9 cellular contexts compared by ENCODE assay signal in genomic region chr2:216500572-216500971, GRCh38. TPM values are rescaled to one million over a fixed set of nuclear protein-coding genes. Genes with fewer than 3 reads are reported as not detected.
DNase-seq lines count a peak whose midpoint lies in the region; ATAC-seq and TF ChIP-seq lines count a peak whose summit lies in the region.
"Had no signal": no experiment of that assay in that cellular context is flagged by ENCODE, and none has a peak within 500 bp of the region (broad histone marks: within the 10 kb centered on the region; RNA-seq: fewer than 3 reads in every experiment).

No MANE protein-coding gene starts in this region.

- H2BK15ac ChIP-seq in mesenchymal stem cell (ENCODE audit: low read depth, poor library complexity, severe bottlenecking): no peak overlapping the region

- no peak overlapping the region for H2BK120ac ChIP-seq in mesenchymal stem cell (ENCODE audit: low read depth, low read length)

- in situ Hi-C loops in astrocyte of the spinal cord (cut with HindIII; ENCODE audit: low sequenced_read_pairs): no loop called here

- no peak for ATAC-seq in gastroesophageal sphincter
- ATAC-seq in HG02870 (IDR thresholded peaks at IDR 0.05; ENCODE audit: unreplicated experiment): no peak

- H3K14ac ChIP-seq in mesenchymal stem cell (ENCODE audit: low read length in 2 of 2): no peak overlapping the region

- no peak for TF ChIP-seq EP300 in gastroesophageal sphincter (IDR thresholded peaks at IDR 0.05)

- peak overlapping the region; percentile 100 for H3K9ac ChIP-seq in mesenchymal stem cell (ENCODE audit: low read length)

- WGBS in mesenchymal stem cell: 100% methylated on average over 1 of the region's 2 CpGs
- 86 to 90% methylated on average over 2 of the region's 2 CpGs for WGBS in gastroesophageal sphincter (ENCODE audit: low coverage in 1 of 2), 2 donors

- peaks cover 8% of the 10 kb centered on the region for H3K4me1 ChIP-seq in mesenchymal stem cell (ENCODE audit: control insufficient read depth, insufficient read depth, low read depth, low read length)
- H3K4me1 ChIP-seq in gastroesophageal sphincter: peaks cover 5 to 51% (median 12%) of the 10 kb centered on the region in 3 donors

- H3K27ac ChIP-seq in AG04450 (ENCODE audit: low read depth, low read length) (no peak overlapping the region), HL-60 (replicated peaks) (peak overlapping the region; percentile 93), mesenchymal stem cell (ENCODE audit: low read length, poor library complexity, severe bottlenecking) (no peak overlapping the region), gastroesophageal sphincter (no peak overlapping the region)

- no peak for TF ChIP-seq POLR2A in gastroesophageal sphincter (IDR thresholded peaks at IDR 0.05)

- H3K9me3 ChIP-seq in AG04450 (ENCODE audit: control insufficient read depth, insufficient read depth, low read length) (no peaks in the 10 kb centered on the region), mesenchymal stem cell (ENCODE audit: control insufficient read depth, low read length) (no peaks in the 10 kb centered on the region), gastroesophageal sphincter (no peaks in the 10 kb centered on the region)

- no peak overlapping the region for H3K4ac ChIP-seq in mesenchymal stem cell (ENCODE audit: low read depth in 1 of 2, low read length in 2 of 2)

- no peak overlapping the region for H2BK5ac ChIP-seq in mesenchymal stem cell (ENCODE audit: low read depth, low read length, poor library complexity, severe bottlenecking)

- H3K27me3 ChIP-seq in AG04450 (ENCODE audit: control insufficient read depth, insufficient read depth, low read length): no peaks in the 10 kb centered on the region
- no peaks in the 10 kb centered on the region for H3K27me3 ChIP-seq in HL-60 (ENCODE audit: insufficient read depth, poor library complexity, severe bottlenecking)
- no peaks in the 10 kb centered on the region for H3K27me3 ChIP-seq in mesenchymal stem cell (ENCODE audit: control insufficient read depth in 1 of 2, insufficient read depth in 1 of 2, low read length in 2 of 2)
- H3K27me3 ChIP-seq in gastroesophageal sphincter: no peaks in the 10 kb centered on the region

- no peak overlapping the region for H3K18ac ChIP-seq in mesenchymal stem cell (ENCODE audit: low read depth in 1 of 2, low read length in 2 of 2)

- no peak for TF ChIP-seq CTCF in AG04450 (IDR thresholded peaks at IDR 0.05; ENCODE audit: low read depth, low read length)
- no peak for TF ChIP-seq CTCF in HL-60 (IDR thresholded peaks at IDR 0.05; ENCODE audit: insufficient read depth, low read length)
- no peak for TF ChIP-seq CTCF in astrocyte of the spinal cord (IDR thresholded peaks at IDR 0.05; ENCODE audit: low read depth, low read length)
- no peak for TF ChIP-seq CTCF in gastroesophageal sphincter (IDR thresholded peaks at IDR 0.05)

- CTCF ChIA-PET in AG04450 (lab: Charles Lee): no interaction called here

- no peak overlapping the region for H4K8ac ChIP-seq in mesenchymal stem cell (ENCODE audit: low read length)

- POLR2A ChIA-PET in AG04450 (lab: Yijun Ruan, JAX): interaction anchor here (0.5 kb wide), 1 partner anchor 344 kb away, joined by 3 read pairs; no protein-coding TSS in a partner anchor

- H2AFZ ChIP-seq in mesenchymal stem cell (ENCODE audit: low read depth, low read length): no peak overlapping the region

- no peak overlapping the region for H2BK12ac ChIP-seq in mesenchymal stem cell (ENCODE audit: low read length in 2 of 2)

- no peak overlapping the region for H3K23ac ChIP-seq in mesenchymal stem cell (ENCODE audit: low read length in 2 of 2)

- H3K79me1 ChIP-seq in mesenchymal stem cell (replicated peaks; ENCODE audit: low read length, poor library complexity, severe bottlenecking): peaks cover 13% of the 10 kb centered on the region

- DNase-seq in AG04450 (ENCODE audit: low read depth, low spot score) (no peak), HL-60 (ENCODE audit: low read depth in 1 of 2, low spot score in 1 of 2) (no peak), astrocyte of the spinal cord (ENCODE audit: low read depth, low spot score) (no peak), mesenchymal stem cell (no peak), NCI-H2196 treated with DMSO at 0.1 percent for 48 hours (lab: John Stamatoyannopoulos, UW; ENCODE audit: unreplicated experiment) (no peak), DMS53 treated with DMSO at 0.1 percent for 48 hours (lab: John Stamatoyannopoulos, UW; ENCODE audit: unreplicated experiment) (no peak)
- DNase-seq: stimulated activated naive CD4-positive, alpha-beta T cell treated with Interleukin-2 at 50 U/mL for 16 hours had no signal

- H3K36me3 ChIP-seq in mesenchymal stem cell (ENCODE audit: control insufficient read depth in 1 of 2, insufficient read depth in 2 of 2, low read depth in 1 of 2, low read length in 2 of 2) (peaks cover 19 to 64% of the 10 kb centered on the region in 2 experiments), gastroesophageal sphincter (peaks cover 0 to 61% of the 10 kb centered on the region in 2 donors)

- peak overlapping the region; percentile 88 for H3K4me3 ChIP-seq in AG04450 (ENCODE audit: low read depth, low read length)
- H3K4me3 ChIP-seq in HL-60 (replicated peaks; ENCODE audit: insufficient read depth, low read length): peak overlapping the region; percentile 59
- peak overlapping the region; percentile 99 for H3K4me3 ChIP-seq in astrocyte of the spinal cord (ENCODE audit: low read depth, low read length)
- peak overlapping the region in 1 of 2 experiments; percentile 95 for H3K4me3 ChIP-seq in mesenchymal stem cell (ENCODE audit: insufficient read depth in 1 of 2, low read depth in 1 of 2, low read length in 2 of 2)
- no peak overlapping the region for H3K4me3 ChIP-seq in gastroesophageal sphincter

- H2AK5ac ChIP-seq in mesenchymal stem cell (ENCODE audit: low read length, severe bottlenecking): no peak overlapping the region

- H3K4me2 ChIP-seq in mesenchymal stem cell (ENCODE audit: low read length, poor library complexity, severe bottlenecking): peak overlapping the region; percentile 66

- H4K91ac ChIP-seq in mesenchymal stem cell (ENCODE audit: low read length): no peak overlapping the region

RNA-seq across cellular contexts. Expression of gene RPL37A, which starts 1.9 kb away (rescaled TPM):
- 3,563 and 3,667 TPM in 2 replicates for polyA plus RNA-seq in AG04450 (2011; rRNA removed)
- polyA minus RNA-seq in AG04450 (2011; rRNA and poly(A)+ RNA removed): 742 and 782 TPM in 2 replicates
- 9,229 TPM for polyA plus RNA-seq in mesenchymal stem cell (2013, experiment 1 of 2)
- 8,918 TPM for polyA plus RNA-seq in mesenchymal stem cell (2013, experiment 2 of 2)
- total RNA-seq in gastroesophageal sphincter: 1,000 to 10,000 TPM; 1,140 to 1,987 (median 1,653) TPM

Comparison
In these comparisons a context has a peak if more than half of its experiments do, and no peak if none do; other contexts are left out.
1. H3K4me3 ChIP-seq: peak in AG04450 (single experiment), HL-60 (single experiment) and astrocyte of the spinal cord (single experiment); none in gastroesophageal sphincter (0 of 2).